18 cellular contexts compared by ENCODE assay signal in the genomic region with DNA sequence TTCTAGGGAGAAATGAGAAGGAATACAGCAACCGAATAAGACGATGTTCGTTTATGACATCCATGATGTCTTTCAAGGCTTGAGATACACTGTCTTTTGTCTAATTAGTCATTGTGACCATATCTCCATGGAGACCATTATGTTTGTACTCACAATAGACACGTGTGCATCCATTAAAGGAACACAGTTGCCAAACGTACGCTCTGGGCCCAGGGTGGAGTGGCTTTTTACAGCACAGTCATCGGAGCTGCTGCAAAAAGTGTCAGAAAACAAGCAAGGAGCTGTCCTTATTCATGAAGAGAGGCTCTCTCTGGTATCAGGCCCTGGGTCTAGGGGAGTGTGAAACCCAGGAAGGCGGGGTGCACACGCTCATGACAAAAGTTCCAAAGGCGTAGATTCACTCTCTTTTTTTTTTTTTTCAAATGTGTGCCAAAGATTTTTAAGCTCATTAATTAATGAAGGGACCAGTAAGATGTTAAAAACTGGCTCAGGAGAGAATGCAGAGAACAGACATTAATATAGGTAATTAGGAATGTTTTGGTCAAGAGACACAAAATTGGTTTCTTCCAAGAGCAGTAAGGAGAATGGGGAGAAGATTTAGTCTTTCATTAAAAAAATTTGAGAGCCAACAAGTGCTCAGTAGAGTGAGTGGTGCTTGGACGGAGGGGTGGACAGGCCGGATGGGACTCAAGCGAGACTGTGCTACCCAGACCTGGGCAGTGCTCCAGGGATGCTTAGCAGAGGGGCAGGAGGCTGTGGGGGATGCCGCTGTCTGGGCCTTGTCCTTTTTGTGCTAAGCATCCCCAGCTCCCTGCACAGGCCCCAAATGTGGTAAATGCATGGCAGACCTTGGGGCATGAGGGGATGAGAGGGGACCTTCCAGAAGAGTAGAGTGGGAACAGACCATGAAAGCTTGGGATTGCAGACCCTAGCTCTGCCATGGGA. TPM values are rescaled to one million over a fixed set of nuclear protein-coding genes. Genes with fewer than 3 reads are reported as not detected.
DNase-seq lines count a peak whose midpoint lies in the region; ATAC-seq, FAIRE-seq and TF ChIP-seq lines count a peak whose summit lies in the region.
"Had no signal": no experiment of that assay in that cellular context is flagged by ENCODE, and none has a peak within 500 bp of the region (broad histone marks: within the 10 kb centered on the region; RNA-seq: fewer than 3 reads in every experiment).

No MANE protein-coding gene starts in this region.

- H2BK20ac ChIP-seq in H9 (ENCODE audit: low read depth, low read length, poor library complexity, severe bottlenecking) = no peak overlapping the region

- no CpG with 5 or more reads among the region's 14 CpGs for WGBS in H9 (ENCODE audit: extremely low coverage, insufficient read length, low lambda C conversion rate)

- H2AK5ac ChIP-seq in H9 (ENCODE audit: insufficient read length, low read length) = no peak overlapping the region

- H3K9me3 ChIP-seq in HEK293 (ENCODE audit: control insufficient read depth, insufficient read depth, low read depth, low read length) (no peaks in the 10 kb centered on the region), astrocyte (ENCODE audit: insufficient read depth, low read depth, low read length) (no peaks in the 10 kb centered on the region), H9 (ENCODE audit: control insufficient read depth, low read depth, low read length) (no peaks in the 10 kb centered on the region)

- no peaks in the 10 kb centered on the region for H3K36me3 ChIP-seq in HEK293 (ENCODE audit: control insufficient read depth in 2 of 2, insufficient read depth in 1 of 2, low read length in 2 of 2)
- H3K36me3 ChIP-seq in astrocyte (ENCODE audit: insufficient read depth, low read length) = no peaks in the 10 kb centered on the region

- no peak overlapping the region for H3K14ac ChIP-seq in H9 (ENCODE audit: insufficient read depth, low read length)

- H2BK15ac ChIP-seq in H9 (ENCODE audit: low read depth, low read length) = no peak overlapping the region

- no peak overlapping the region for H3T11ph ChIP-seq in H9 (ENCODE audit: low read length)

- no peak overlapping the region for H2BK12ac ChIP-seq in H9 (ENCODE audit: insufficient read length, low read depth, low read length)

- no peak for FAIRE-seq in astrocyte (lab: Jason Lieb, UNC)
- FAIRE-seq: RCC 7860, urothelium cell line had no signal

- no peak overlapping the region for H3K27ac Mint-ChIP-seq in astrocyte (ENCODE audit: unreplicated experiment)
- peak overlapping the region; percentile 63 for H3K27ac Mint-ChIP-seq in neural crest cell (ENCODE audit: unreplicated experiment)
- H3K27ac Mint-ChIP-seq in H9 = no peak overlapping the region
- H3K27ac Mint-ChIP-seq: CD8-positive, alpha-beta T cell; natural killer cell; T-helper 1 cell treated with Interleukin-12 subunit alpha and Interleukin-12 subunit beta and Interleukin-4 antibody, amounts not matched to agents 30 μg/mL and 1 μg/mL, for 36 hours had no signal

- H3K4me1 ChIP-seq in HEK293 (ENCODE audit: control insufficient read depth, insufficient read depth, low read length) (no peaks in the 10 kb centered on the region), astrocyte (ENCODE audit: insufficient read depth, low read length) (peaks cover 4% of the 10 kb centered on the region), H9 (ENCODE audit: insufficient read depth, low read length) (no peaks in the 10 kb centered on the region; the same call in 1 of the 2 replicates)

- POLR2A ChIA-PET in HEK293 (lab: Yijun Ruan, JAX) = no interaction called here

- no peak for ATAC-seq in left lobe of liver
- ATAC-seq: activated T-cell treated with anti-CD3 and anti-CD28 coated beads, Interleukin-2, amount 50 U/mL, for 4 hours; CD8-positive, alpha-beta T cell had no signal

- no peaks in the 10 kb centered on the region for H3K23me2 ChIP-seq in H9 (ENCODE audit: insufficient read length, low read depth, low read length, poor library complexity, severe bottlenecking)

- no peaks in the 10 kb centered on the region for H4K20me1 ChIP-seq in astrocyte (ENCODE audit: insufficient read depth, low read length)
- H4K20me1 ChIP-seq in H9 (ENCODE audit: control insufficient read depth, insufficient read depth, insufficient read length) = no peaks in the 10 kb centered on the region

- H3K9ac ChIP-seq in astrocyte (ENCODE audit: low read length) (no peak overlapping the region), H9 (ENCODE audit: extremely low read depth, insufficient read length, low read length) (no peak overlapping the region)

- H3K4me1 Mint-ChIP-seq in astrocyte (ENCODE audit: low read depth, unreplicated experiment) (no peaks in the 10 kb centered on the region), neural crest cell (peaks cover 28% of the 10 kb centered on the region), H9 (peaks cover 6 to 10% of the 10 kb centered on the region in 2 experiments)
- H3K4me1 Mint-ChIP-seq: natural killer cell had no signal

- no peak overlapping the region for H3K4ac ChIP-seq in H9 (ENCODE audit: low read depth, low read length)

- H3K79me1 ChIP-seq in H9 (ENCODE audit: insufficient read depth, low read depth, low read length, poor library complexity, severe bottlenecking) = no peaks in the 10 kb centered on the region

- no peak overlapping the region for H4K5ac ChIP-seq in H9 (ENCODE audit: insufficient read length, low read depth, low read length)

- CTCF ChIA-PET in HEK293 (lab: Yijun Ruan, JAX) = interaction anchor here (0.9 kb wide), 1 partner anchor 11 kb away, joined by 4 read pairs; no protein-coding TSS in a partner anchor

- TF ChIP-seq CTCF in HEK293 (tag by site-specific recombination; IDR thresholded peaks at IDR 0.05) (no peak), astrocyte (IDR thresholded peaks at IDR 0.05; ENCODE audit: insufficient read depth, low read depth, low read length) (no peak), neural crest cell (conservative IDR thresholded peaks at IDR 0.05) (no peak), H9 (conservative IDR thresholded peaks at IDR 0.05) (no peak)

- no peak overlapping the region for H4K91ac ChIP-seq in H9 (ENCODE audit: insufficient read length, low read depth, low read length)

- no peak overlapping the region for H2BK120ac ChIP-seq in H9 (ENCODE audit: low read depth, low read length, poor library complexity, severe bottlenecking)

- no peak overlapping the region for H4K8ac ChIP-seq in H9 (replicated peaks; ENCODE audit: insufficient read length, low read depth, low read length)

- H3K4me3 ChIP-seq in HEK293 (ENCODE audit: low read depth, low read length) = no peak overlapping the region
- H3K4me3 ChIP-seq in astrocyte (ENCODE audit: insufficient read depth, low read depth, low read length) = no peak overlapping the region

- H3K23ac ChIP-seq in H9 (ENCODE audit: insufficient read length, low read depth, low read length) = no peak overlapping the region

- H3K79me2 ChIP-seq in astrocyte (ENCODE audit: insufficient read depth, low read length) (no peaks in the 10 kb centered on the region), H9 (ENCODE audit: insufficient read depth, low read length) (no peaks in the 10 kb centered on the region)

- H2AFZ ChIP-seq in astrocyte (ENCODE audit: low read depth, low read length) (no peak overlapping the region), H9 (ENCODE audit: low read length) (no peak overlapping the region)

- H3K18ac ChIP-seq in H9 (ENCODE audit: insufficient read length, low read depth, low read length) = no peak overlapping the region

- H3K27ac ChIP-seq in HEK293 (ENCODE audit: extremely low read depth, low read depth, low read length) = no peak overlapping the region
- no peak overlapping the region for H3K27ac ChIP-seq in astrocyte (ENCODE audit: low read depth, low read length)
- no peak overlapping the region for H3K27ac ChIP-seq in H9 (ENCODE audit: insufficient read length, low read depth, low read length)

- H3K36me3 Mint-ChIP-seq in astrocyte (ENCODE audit: low read depth, unreplicated experiment) (no peaks in the 10 kb centered on the region), neural crest cell (ENCODE audit: low read depth) (no peaks in the 10 kb centered on the region), H9 (ENCODE audit: insufficient read depth in 1 of 3, low read depth in 3 of 3) (no peaks in the 10 kb centered on the region)
- H3K36me3 Mint-ChIP-seq: CD8-positive, alpha-beta T cell; natural killer cell had no signal

- no peak overlapping the region for H2BK5ac ChIP-seq in H9 (ENCODE audit: insufficient read length, low read length)

- no peak overlapping the region for H3K56ac ChIP-seq in H9 (ENCODE audit: insufficient read length, low read depth, low read length)

- H3K27me3 Mint-ChIP-seq in astrocyte (ENCODE audit: low read depth, unreplicated experiment) = peaks cover 37% of the 10 kb centered on the region
- peaks cover 21% of the 10 kb centered on the region for H3K27me3 Mint-ChIP-seq in neural crest cell (ENCODE audit: low read depth)
- H3K27me3 Mint-ChIP-seq in H9 (ENCODE audit: low read depth) = no peaks in the 10 kb centered on the region; the same call in 1 of the 2 replicates

- H3K4me3 Mint-ChIP-seq in astrocyte (ENCODE audit: unreplicated experiment) (no peak overlapping the region), neural crest cell (peak overlapping the region; percentile 60), H9 (no peak overlapping the region)
- H3K4me3 Mint-ChIP-seq: activated T-cell treated with anti-CD3 and anti-CD28 coated beads, Interleukin-2, amount 50 U/mL, for 4 hours; CD8-positive, alpha-beta T cell; natural killer cell; T-helper 1 cell treated with Interleukin-12 subunit alpha and Interleukin-12 subunit beta and Interleukin-4 antibody, amounts not matched to agents 30 μg/mL and 1 μg/mL, for 36 hours had no signal

- DNase-seq in NCI-H1105 treated with DMSO at 0.1 percent for 48 hours (lab: John Stamatoyannopoulos, UW) (peak; percentile 10), astrocyte (ENCODE audit: low read depth) (peak; percentile 28), neural crest cell (ENCODE audit: low read depth, low spot score) (no peak), left lobe of liver (ENCODE audit: low spot score) (no peak), H9 (no peak)
- no peak for DNase-seq in stimulated activated CD4-positive, alpha-beta T cell treated with anti-CD3 and anti-CD28 coated beads, Interleukin-4, amount 100 ng/mL, for 1 hour
- DNase-seq: activated CD4-positive, alpha-beta T cell treated with anti-CD3 and anti-CD28 coated beads for 48 hours; activated T-cell treated with anti-CD3 and anti-CD28 coated beads, Interleukin-2, amount 50 U/mL, for 4 hours; CD8-positive, alpha-beta T cell; natural killer cell; NCI-H226; right cardiac atrium; stimulated activated CD4-positive, alpha-beta T cell treated with anti-CD3 and anti-CD28 coated beads, Interleukin-2, amount 100 ng/mL, for 48 hours had no signal

- no peaks in the 10 kb centered on the region for H3K9me3 Mint-ChIP-seq in astrocyte (ENCODE audit: unreplicated experiment)
- no peaks in the 10 kb centered on the region for H3K9me3 Mint-ChIP-seq in neural crest cell
- H3K9me3 Mint-ChIP-seq in H9 = no peaks in the 10 kb centered on the region
- H3K9me3 Mint-ChIP-seq: activated T-cell treated with anti-CD3 and anti-CD28 coated beads, Interleukin-2, amount 50 U/mL, for 4 hours; CD8-positive, alpha-beta T cell; natural killer cell; T-helper 1 cell treated with Interleukin-12 subunit alpha and Interleukin-12 subunit beta and Interleukin-4 antibody, amounts not matched to agents 30 μg/mL and 1 μg/mL, for 36 hours had no signal

- H3K4me2 ChIP-seq in astrocyte (ENCODE audit: low read length) (no peak overlapping the region), H9 (ENCODE audit: insufficient read depth, insufficient read length, low read length) (no peak overlapping the region)

- H3K27me3 ChIP-seq in astrocyte (ENCODE audit: insufficient read depth, low read length) (peaks cover 7% of the 10 kb centered on the region), H9 (ENCODE audit: insufficient read depth, low read length) (no peaks in the 10 kb centered on the region)

RNA-seq across cellular contexts. Expression of a gene that starts 34.9 kb away (rescaled TPM):
- not detected in 2 replicates for total RNA-seq in astrocyte
- total RNA-seq in neural crest cell = not detected in 2 replicates
- total RNA-seq in left lobe of liver = not detected
- not detected in 2 replicates for total RNA-seq in H9 (2021)
- total RNA-seq: activated T-cell treated with anti-CD3 and anti-CD28 coated beads, Interleukin-2, amount 50 U/mL, for 4 hours; CD8-positive, alpha-beta T cell; lower leg skin; natural killer cell; right cardiac atrium had no signal

Comparison
In these comparisons a context has a peak if more than half of its experiments do, and no peak if none do; other contexts are left out.
1. DNase-seq: peak in NCI-H1105 treated with DMSO at 0.1 percent for 48 hours (single experiment) and astrocyte (single experiment); none in neural crest cell (single experiment), left lobe of liver (single experiment), H9 (single experiment) and stimulated activated CD4-positive, alpha-beta T cell treated with anti-CD3 and anti-CD28 coated beads, Interleukin-4, amount 100 ng/mL, for 1 hour (single experiment).